ENCODE assay signal across 21 cellular contexts in genomic region chr9:70579686-70580085, GRCh38.
"Had no signal": no experiment of that assay in that cellular context is flagged by ENCODE, and none has a peak within 500 bp of the region (broad histone marks: within the 10 kb centered on the region; RNA-seq: fewer than 3 reads in every experiment).

No MANE protein-coding gene starts in this region.

- H3K36me3 ChIP-seq: colonic mucosa, neural progenitor cell, pancreas, prostate gland, spleen, tibial artery had no signal

- H3K27me3 Mint-ChIP-seq: stimulated activated naive CD8-positive, alpha-beta T cell treated with anti-CD3 and anti-CD28 coated beads, Interleukin-15, Interleukin-2, amounts not matched to agents 100 ng/mL and 50 ng/mL, for 24 hours had no signal

- H3K27ac Mint-ChIP-seq: endodermal cell; natural killer cell treated with Interleukin-12 subunit alpha and Interleukin-12 subunit beta and Interleukin-15 and Interleukin-18, amount 100 ng/mL, for 72 hours; neural progenitor cell; stimulated activated memory B cell treated with anti-CD40 and anti-IgM and Interleukin-4, amounts not matched to agents 10 μg/mL and 1 μg/mL and 100 μg/mL, for 72 hours; stimulated activated naive CD8-positive, alpha-beta T cell treated with anti-CD3 and anti-CD28 coated beads, Interleukin-15, Interleukin-2, amounts not matched to agents 100 ng/mL and 50 ng/mL, for 24 hours had no signal

- H3K36me3 Mint-ChIP-seq: natural killer cell treated with Interleukin-12 subunit alpha and Interleukin-12 subunit beta and Interleukin-15 and Interleukin-18, amount 100 ng/mL, for 72 hours; stimulated activated memory B cell treated with anti-CD40 and anti-IgM and Interleukin-4, amounts not matched to agents 10 μg/mL and 1 μg/mL and 100 μg/mL, for 72 hours had no signal

- H3K27me3 ChIP-seq: colonic mucosa, hepatocyte, neural progenitor cell, pancreas, spleen, tibial artery had no signal

- H3K4me3 ChIP-seq: colonic mucosa, hepatocyte, neural progenitor cell, pancreas, prostate gland, spleen, tibial artery had no signal

- H3K4me1 Mint-ChIP-seq: endodermal cell; stimulated activated memory B cell treated with anti-CD40 and anti-IgM and Interleukin-4, amounts not matched to agents 10 μg/mL and 1 μg/mL and 100 μg/mL, for 72 hours had no signal

- DNase-seq: cerebellar nuclear complex; colonic mucosa; effector CD4-positive, alpha-beta T cell; endodermal cell; foreskin melanocyte; head of caudate nucleus; midbrain; nucleus accumbens; pancreas; retina; spleen; stimulated activated CD4-positive, alpha-beta T cell treated with anti-CD3 and anti-CD28 coated beads, Interleukin-15, amount 100 ng/mL, for 24 hours; stimulated activated CD4-positive, alpha-beta T cell treated with anti-CD3 and anti-CD28 coated beads, Interleukin-1b, Interleukin-23, amount 100 ng/mL, for 48 hours; stimulated activated CD4-positive, alpha-beta T cell treated with anti-CD3 and anti-CD28 coated beads, Interleukin-4, amount 100 ng/mL, for 24 hours; tibial artery had no signal

- H3K9ac ChIP-seq: neural progenitor cell had no signal

- H3K27ac ChIP-seq: colonic mucosa, hepatocyte, neural progenitor cell, pancreas, prostate gland, tibial artery had no signal

- H3K9me3 Mint-ChIP-seq: endodermal cell; natural killer cell treated with Interleukin-12 subunit alpha and Interleukin-12 subunit beta and Interleukin-15 and Interleukin-18, amount 100 ng/mL, for 72 hours; neural progenitor cell; stimulated activated memory B cell treated with anti-CD40 and anti-IgM and Interleukin-4, amounts not matched to agents 10 μg/mL and 1 μg/mL and 100 μg/mL, for 72 hours; stimulated activated naive CD8-positive, alpha-beta T cell treated with anti-CD3 and anti-CD28 coated beads, Interleukin-15, Interleukin-2, amounts not matched to agents 100 ng/mL and 50 ng/mL, for 24 hours had no signal

- H3K4me1 ChIP-seq: colonic mucosa, pancreas, prostate gland had no signal

- H3K9me3 ChIP-seq: colonic mucosa, pancreas, prostate gland, spleen, tibial artery had no signal

- H3K4me3 Mint-ChIP-seq: endodermal cell; natural killer cell treated with Interleukin-12 subunit alpha and Interleukin-12 subunit beta and Interleukin-15 and Interleukin-18, amount 100 ng/mL, for 72 hours; neural progenitor cell; stimulated activated memory B cell treated with anti-CD40 and anti-IgM and Interleukin-4, amounts not matched to agents 10 μg/mL and 1 μg/mL and 100 μg/mL, for 72 hours; stimulated activated naive CD8-positive, alpha-beta T cell treated with anti-CD3 and anti-CD28 coated beads, Interleukin-15, Interleukin-2, amounts not matched to agents 100 ng/mL and 50 ng/mL, for 24 hours had no signal

- H3K4me2 ChIP-seq: hepatocyte, neural progenitor cell had no signal

- H2AFZ ChIP-seq: hepatocyte, neural progenitor cell had no signal
